In genomic region chr7:49422564-49422963, GRCh38 we compare ENCODE assay signal across 1 cellular context.
TF ChIP-seq lines count a peak whose summit lies in the region.

No MANE protein-coding gene starts in this region.

TF ChIP-seq in K562, 482 proteins besides CTCF, POLR2A, EP300 and RAD21 (continued from another document):
- no peak for TF ChIP-seq ZHX1 (conservative IDR thresholded peaks at IDR 0.05; ENCODE audit: low read length)
